Comparison of ENCODE assay signal across 11 cellular contexts in the genomic region with DNA sequence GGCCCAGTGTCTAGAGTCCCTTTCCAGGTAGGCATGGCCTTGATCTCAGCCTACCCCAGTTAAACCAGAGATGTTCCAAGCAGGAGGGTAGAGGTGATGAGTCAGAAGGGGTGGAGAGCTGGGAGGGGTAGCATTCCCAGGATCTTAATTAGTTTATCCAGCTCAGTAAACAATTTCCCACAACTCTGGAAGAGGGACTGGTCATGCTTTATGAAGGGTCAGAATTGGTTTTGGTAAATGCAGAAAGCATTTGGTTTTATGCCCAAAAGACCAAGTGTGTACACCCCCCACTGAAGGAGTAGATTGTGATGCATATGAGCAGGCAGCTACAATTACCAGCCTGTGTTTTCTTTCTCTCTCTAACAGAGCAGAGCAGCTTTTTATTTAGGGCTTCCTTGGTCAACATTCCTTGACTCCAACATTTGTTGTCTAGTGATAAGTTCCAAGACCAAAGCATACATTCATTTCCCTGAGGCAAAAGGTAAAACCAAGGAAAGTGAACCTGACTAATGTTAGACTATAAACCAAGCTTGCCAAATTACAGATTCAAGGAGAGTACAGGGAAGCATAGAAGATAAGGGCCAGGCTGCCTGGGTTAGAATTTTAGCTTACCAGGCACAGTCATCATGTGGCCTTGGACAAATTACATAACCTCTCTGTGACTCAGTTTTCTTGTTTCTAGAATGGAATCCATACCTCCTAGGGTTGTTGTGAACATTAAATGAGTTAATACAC. TPM values are rescaled to one million over a fixed set of nuclear protein-coding genes. Genes with fewer than 3 reads are reported as not detected.
DNase-seq lines count a peak whose midpoint lies in the region; ATAC-seq, FAIRE-seq and TF ChIP-seq lines count a peak whose summit lies in the region.
"Had no signal": no experiment of that assay in that cellular context is flagged by ENCODE, and none has a peak within 500 bp of the region (broad histone marks: within the 10 kb centered on the region; RNA-seq: fewer than 3 reads in every experiment).

No MANE protein-coding gene starts in this region.

- no TSS peak for BruUV-seq in MCF 10A (replicated peaks; lab: Mats Ljungman, UMichigan)

- peak overlapping the region; percentile 16 for H3K4me2 ChIP-seq in astrocyte (ENCODE audit: low read length)

- H3K4me1 ChIP-seq in breast epithelium: no peaks in the 10 kb centered on the region
- peaks cover 25% of the 10 kb centered on the region for H3K4me1 ChIP-seq in astrocyte (ENCODE audit: insufficient read depth, low read length)
- peaks cover 29 to 34% of the 10 kb centered on the region in 2 donors for H3K4me1 ChIP-seq in thyroid gland
- H3K4me1 ChIP-seq in CD8-positive, alpha-beta memory T cell (ENCODE audit: insufficient read depth, low read length): peaks cover 26% of the 10 kb centered on the region

- H3K9me3 Mint-ChIP-seq in MCF 10A (ENCODE audit: unreplicated experiment) (no peaks in the 10 kb centered on the region), astrocyte (ENCODE audit: unreplicated experiment) (no peaks in the 10 kb centered on the region)
- no peaks in the 10 kb centered on the region for H3K9me3 Mint-ChIP-seq in CD8-positive, alpha-beta memory T cell
- H3K9me3 Mint-ChIP-seq: activated T-cell treated with anti-CD3 and anti-CD28 coated beads, Interleukin-2, amount 50 U/mL, for 24 hours had no signal

- H3K27ac Mint-ChIP-seq in MCF 10A (ENCODE audit: low read depth, unreplicated experiment) (peak overlapping the region; percentile 76), astrocyte (ENCODE audit: unreplicated experiment) (no peak overlapping the region)
- H3K27ac Mint-ChIP-seq in CD8-positive, alpha-beta memory T cell: peak overlapping the region in 3 of 8 donors; percentile 47 to 73 (median 66)

- TF ChIP-seq CTCF in MCF 10A (IDR thresholded peaks at IDR 0.05; ENCODE audit: unreplicated experiment): no peak
- TF ChIP-seq CTCF in breast epithelium (IDR thresholded peaks at IDR 0.05): no peak
- TF ChIP-seq CTCF in astrocyte (IDR thresholded peaks at IDR 0.05; ENCODE audit: insufficient read depth, low read depth, low read length): no peak
- TF ChIP-seq CTCF in thyroid gland (IDR thresholded peaks at IDR 0.05): no peak

- ATAC-seq in GM19395 (IDR thresholded peaks at IDR 0.05; ENCODE audit: unreplicated experiment): no peak

- no peak overlapping the region for H3K4me3 ChIP-seq in breast epithelium
- no peak overlapping the region for H3K4me3 ChIP-seq in astrocyte (ENCODE audit: insufficient read depth, low read depth, low read length)
- no peak overlapping the region for H3K4me3 ChIP-seq in thyroid gland (replicated peaks in 1 of 3)
- no peak overlapping the region for H3K4me3 ChIP-seq in CD8-positive, alpha-beta memory T cell (ENCODE audit: low read length)

- CTCF ChIA-PET in MCF 10A (lab: Yijun Ruan, JAX): interaction anchor here (0.6 to 3.6 kb wide), 5 partner anchors 8 to 130 kb away, joined by 3 to 15 read pairs (median 3); no protein-coding TSS in a partner anchor
- CTCF ChIA-PET in CD8-positive, alpha-beta memory T cell (lab: Charles Lee): interaction anchor here (0.7 to 3.0 kb wide), 4 partner anchors 9 to 230 kb away, joined by 3 to 13 read pairs (median 4); a partner anchor contains a TSS

- no peak overlapping the region for H3K9ac ChIP-seq in astrocyte (ENCODE audit: low read length)

- H3K4me3 Mint-ChIP-seq in MCF 10A (ENCODE audit: unreplicated experiment): no peak overlapping the region
- no peak overlapping the region for H3K4me3 Mint-ChIP-seq in astrocyte (ENCODE audit: unreplicated experiment)
- no peak overlapping the region for H3K4me3 Mint-ChIP-seq in CD8-positive, alpha-beta memory T cell
- H3K4me3 Mint-ChIP-seq: activated T-cell treated with anti-CD3 and anti-CD28 coated beads, Interleukin-2, amount 50 U/mL, for 24 hours had no signal

- TF ChIP-seq POLR2A in breast epithelium (IDR thresholded peaks at IDR 0.05): no peak
- TF ChIP-seq POLR2A in thyroid gland (IDR thresholded peaks at IDR 0.05): no peak

- peak; percentile 34 for FAIRE-seq in astrocyte (lab: Jason Lieb, UNC)
- FAIRE-seq: endometrium had no signal

- peak overlapping the region in 1 of 2 donors; percentile 71 for H3K27ac ChIP-seq in breast epithelium
- peak overlapping the region; percentile 37 for H3K27ac ChIP-seq in astrocyte (ENCODE audit: low read depth, low read length)
- peak overlapping the region; percentile 32 to 86 (median 63) for H3K27ac ChIP-seq in thyroid gland
- no peak overlapping the region for H3K27ac ChIP-seq in CD8-positive, alpha-beta memory T cell (ENCODE audit: low read depth, low read length)

- H3K36me3 ChIP-seq in breast epithelium (no peaks in the 10 kb centered on the region), astrocyte (ENCODE audit: insufficient read depth, low read length) (peaks cover 18% of the 10 kb centered on the region), thyroid gland (peaks cover 7 to 14% of the 10 kb centered on the region in 2 donors)
- H3K36me3 ChIP-seq in CD8-positive, alpha-beta memory T cell (ENCODE audit: insufficient read depth, low read length): peaks cover 25% of the 10 kb centered on the region

- DNase-seq in MCF 10A (ENCODE audit: unreplicated experiment): peak; percentile 67
- no peak for DNase-seq in breast epithelium (ENCODE audit: low spot score in 2 of 2)
- DNase-seq in astrocyte (ENCODE audit: low read depth): peak; percentile 66
- peak; percentile 73 for DNase-seq in iPS-NIHi7 (ENCODE audit: extremely low spot score)
- no peak for DNase-seq in thyroid gland
- no peak for DNase-seq in CD8-positive, alpha-beta memory T cell
- no peak for DNase-seq in COLO668 (lab: John Stamatoyannopoulos, UW; ENCODE audit: unreplicated experiment)
- DNase-seq: activated T-cell treated with anti-CD3 and anti-CD28 coated beads, Interleukin-2, amount 50 U/mL, for 24 hours; posterior cingulate gyrus had no signal

- POLR2A ChIA-PET in MCF 10A (lab: Yijun Ruan, JAX): interaction anchor here (0.6 to 4.9 kb wide), 12 partner anchors 10 to 329 kb away, joined by 3 to 60 read pairs (median 4); a partner anchor contains a TSS
- POLR2A ChIA-PET in CD8-positive, alpha-beta memory T cell (lab: Charles Lee): no interaction called here

- H3K4me1 Mint-ChIP-seq in MCF 10A (ENCODE audit: insufficient read depth, unreplicated experiment) (peaks cover 40% of the 10 kb centered on the region), astrocyte (ENCODE audit: low read depth, unreplicated experiment) (peaks cover 41% of the 10 kb centered on the region)
- peaks cover 17 to 54% (median 36%) of the 10 kb centered on the region in 3 donors for H3K4me1 Mint-ChIP-seq in CD8-positive, alpha-beta memory T cell

- peaks cover 21% of the 10 kb centered on the region for H3K79me2 ChIP-seq in astrocyte (ENCODE audit: insufficient read depth, low read length)

- H3K27me3 ChIP-seq in breast epithelium: no peaks in the 10 kb centered on the region
- H3K27me3 ChIP-seq in astrocyte (ENCODE audit: insufficient read depth, low read length): no peaks in the 10 kb centered on the region
- H3K27me3 ChIP-seq in thyroid gland: no peaks in the 10 kb centered on the region
- H3K27me3 ChIP-seq in CD8-positive, alpha-beta memory T cell (ENCODE audit: insufficient read depth, low read length, poor library complexity, severe bottlenecking): no peaks in the 10 kb centered on the region

- peaks cover 65% of the 10 kb centered on the region for H3K36me3 Mint-ChIP-seq in MCF 10A (ENCODE audit: insufficient read depth, unreplicated experiment)
- peaks cover 25% of the 10 kb centered on the region for H3K36me3 Mint-ChIP-seq in astrocyte (ENCODE audit: low read depth, unreplicated experiment)
- H3K36me3 Mint-ChIP-seq in CD8-positive, alpha-beta memory T cell: peaks cover 3 to 90% (median 4%) of the 10 kb centered on the region in 3 donors

- no peaks in the 10 kb centered on the region for H3K27me3 Mint-ChIP-seq in MCF 10A (ENCODE audit: insufficient read depth, unreplicated experiment)
- H3K27me3 Mint-ChIP-seq in astrocyte (ENCODE audit: low read depth, unreplicated experiment): no peaks in the 10 kb centered on the region
- no peaks in the 10 kb centered on the region for H3K27me3 Mint-ChIP-seq in CD8-positive, alpha-beta memory T cell
- H3K27me3 Mint-ChIP-seq: activated T-cell treated with anti-CD3 and anti-CD28 coated beads, Interleukin-2, amount 50 U/mL, for 24 hours had no signal

- intact Hi-C loops in MCF 10A (cut with micrococcal nuclease): loop anchor here (5.0 kb wide), 1 partner anchor 231 kb away; a partner anchor contains a TSS
- intact Hi-C loops in breast epithelium (cut with DNase I; ENCODE audit: low total_unique reads): loop anchor here (2.0 kb wide), 1 partner anchor 67 kb away; no protein-coding TSS in a partner anchor
- intact Hi-C loops in thyroid gland (cut with DNase I): no loop called here

- H3K9me3 ChIP-seq in breast epithelium (no peaks in the 10 kb centered on the region), astrocyte (ENCODE audit: insufficient read depth, low read depth, low read length) (no peaks in the 10 kb centered on the region), thyroid gland (no peaks in the 10 kb centered on the region)
- no peaks in the 10 kb centered on the region for H3K9me3 ChIP-seq in CD8-positive, alpha-beta memory T cell (ENCODE audit: low read length)

- no peak overlapping the region for H2AFZ ChIP-seq in astrocyte (ENCODE audit: low read depth, low read length)

- peaks cover 71% of the 10 kb centered on the region for H4K20me1 ChIP-seq in astrocyte (ENCODE audit: insufficient read depth, low read length)

RNA-seq across cellular contexts. Expression of a gene that starts 17.6 kb away (rescaled TPM):
- total RNA-seq in MCF 10A (2022) (59.7 and 73.3 TPM in 2 replicates), breast epithelium (10 to 100 TPM; 39.0 to 54.9 (median 43.0) TPM), astrocyte (34.7 and 38.6 TPM in 2 replicates), thyroid gland (10 to 100 TPM; 33.1 to 57.5 (median 56.3) TPM)
- total RNA-seq in CD8-positive, alpha-beta memory T cell: 10 to 100 TPM; 86.4 to 89.6 TPM
- 42.1 TPM for polyA plus RNA-seq in CD8-positive, alpha-beta memory T cell

RNA-seq across cellular contexts. Expression of a gene that starts 17.7 kb away (rescaled TPM):
- total RNA-seq in MCF 10A (2022) (37.7 and 40.1 TPM in 2 replicates), breast epithelium (100 to 1,000 TPM in 1 of 3 donors, 10 to 100 TPM in 2; 69.5 to 120 (median 71.9) TPM), astrocyte (64.5 and 66.6 TPM in 2 replicates), thyroid gland (10 to 100 TPM; 46.0 to 94.3 (median 76.0) TPM)
- 10 to 100 TPM; 40.9 to 41.8 TPM for total RNA-seq in CD8-positive, alpha-beta memory T cell
- polyA plus RNA-seq in CD8-positive, alpha-beta memory T cell: 46.3 TPM

RNA-seq across cellular contexts. Expression of a gene that starts 32.5 kb away (rescaled TPM):
- total RNA-seq in MCF 10A (2022) (not detected in 2 replicates), breast epithelium (100 to 1,000 TPM in 1 of 3 donors, 10 to 100 TPM in 2; 18.3 to 479 (median 55.7) TPM), astrocyte (0.32 TPM in 1 of 2 replicates, not detected in the other), thyroid gland (10 to 100 TPM; 28.2 to 78.4 (median 32.5) TPM)
- under 1 TPM in 1 of 2 experiments, not detected in 1; 0.24 TPM for total RNA-seq in CD8-positive, alpha-beta memory T cell
- not detected for polyA plus RNA-seq in CD8-positive, alpha-beta memory T cell

Comparison
In these comparisons a context has a peak if more than half of its experiments do, and no peak if none do; other contexts are left out.
1. DNase-seq: peak in MCF 10A (single experiment), astrocyte (single experiment) and iPS-NIHi7 (single experiment); none in breast epithelium (0 of 2), thyroid gland (0 of 2), CD8-positive, alpha-beta memory T cell (0 of 5) and COLO668 (single experiment).
2. RNA of a gene that starts 32.5 kb away (total RNA-seq): 18.3 to 479 TPM in breast epithelium and 28.2 to 78.4 TPM in thyroid gland; 0.32 TPM in astrocyte, 0.24 TPM in CD8-positive, alpha-beta memory T cell and not detected in MCF 10A; every median in the first group is over 10 times any median in the second.